In genomic region chr12:46531059-46531785, GRCh38 we compare ENCODE assay signal across 1 cellular context.
TF ChIP-seq lines count a peak whose summit lies in the region.

No MANE protein-coding gene starts in this region.

TF ChIP-seq in HepG2, 621 proteins besides CTCF, POLR2A, EP300 and RAD21 (continued from another document and continues in another):
- TF ChIP-seq, protein P1, sequence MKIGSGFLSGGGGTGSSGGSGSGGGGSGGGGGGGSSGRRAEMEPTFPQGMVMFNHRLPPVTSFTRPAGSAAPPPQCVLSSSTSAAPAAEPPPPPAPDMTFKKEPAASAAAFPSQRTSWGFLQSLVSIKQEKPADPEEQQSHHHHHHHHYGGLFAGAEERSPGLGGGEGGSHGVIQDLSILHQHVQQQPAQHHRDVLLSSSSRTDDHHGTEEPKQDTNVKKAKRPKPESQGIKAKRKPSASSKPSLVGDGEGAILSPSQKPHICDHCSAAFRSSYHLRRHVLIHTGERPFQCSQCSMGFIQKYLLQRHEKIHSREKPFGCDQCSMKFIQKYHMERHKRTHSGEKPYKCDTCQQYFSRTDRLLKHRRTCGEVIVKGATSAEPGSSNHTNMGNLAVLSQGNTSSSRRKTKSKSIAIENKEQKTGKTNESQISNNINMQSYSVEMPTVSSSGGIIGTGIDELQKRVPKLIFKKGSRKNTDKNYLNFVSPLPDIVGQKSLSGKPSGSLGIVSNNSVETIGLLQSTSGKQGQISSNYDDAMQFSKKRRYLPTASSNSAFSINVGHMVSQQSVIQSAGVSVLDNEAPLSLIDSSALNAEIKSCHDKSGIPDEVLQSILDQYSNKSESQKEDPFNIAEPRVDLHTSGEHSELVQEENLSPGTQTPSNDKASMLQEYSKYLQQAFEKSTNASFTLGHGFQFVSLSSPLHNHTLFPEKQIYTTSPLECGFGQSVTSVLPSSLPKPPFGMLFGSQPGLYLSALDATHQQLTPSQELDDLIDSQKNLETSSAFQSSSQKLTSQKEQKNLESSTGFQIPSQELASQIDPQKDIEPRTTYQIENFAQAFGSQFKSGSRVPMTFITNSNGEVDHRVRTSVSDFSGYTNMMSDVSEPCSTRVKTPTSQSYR (CRISPR knock-in tag; IDR thresholded peaks at IDR 0.05; ENCODE audit: borderline replicate concordance): no peak
- TF ChIP-seq RBFOX2 (IDR thresholded peaks at IDR 0.05; ENCODE audit: low read depth, low read length) (no peak), ZNF446 (CRISPR knock-in tag; IDR thresholded peaks at IDR 0.05) (no peak), ZNF589 (CRISPR knock-in tag; conservative IDR thresholded peaks at IDR 0.05) (no peak), CENPT (CRISPR knock-in tag; IDR thresholded peaks at IDR 0.05; ENCODE audit: low read depth) (no peak), CREB1 (IDR thresholded peaks at IDR 0.05) (no peak), CREB1 (CRISPR knock-in tag; IDR thresholded peaks at IDR 0.05) (no peak), SNRNP70 (IDR thresholded peaks at IDR 0.05; ENCODE audit: low read depth, low read length) (no peak), ZNF788 (CRISPR knock-in tag; IDR thresholded peaks at IDR 0.05; ENCODE audit: borderline replicate concordance) (no peak), ZNF362 (CRISPR knock-in tag; IDR thresholded peaks at IDR 0.05; ENCODE audit: borderline replicate concordance) (no peak), ZNF382 (CRISPR knock-in tag; IDR thresholded peaks at IDR 0.05; ENCODE audit: borderline replicate concordance) (no peak), ESRRA (CRISPR knock-in tag; IDR thresholded peaks at IDR 0.05; ENCODE audit: low read depth) (no peak), MED8 (CRISPR knock-in tag; IDR thresholded peaks at IDR 0.05; ENCODE audit: insufficient replicate concordance) (no peak), NPAS2 (CRISPR knock-in tag; IDR thresholded peaks at IDR 0.05; ENCODE audit: borderline replicate concordance) (no peak), MAFF (IDR thresholded peaks at IDR 0.05; ENCODE audit: low read depth, low read length) (0 out of 2 replicates have a peak, but pooled peaks have one; percentile 4), TBP (CRISPR knock-in tag; IDR thresholded peaks at IDR 0.05) (no peak), SATB2 (CRISPR knock-in tag; IDR thresholded peaks at IDR 0.05) (no peak), ZNF83 (CRISPR knock-in tag; IDR thresholded peaks at IDR 0.05; ENCODE audit: borderline replicate concordance) (no peak), MEIS2 (CRISPR knock-in tag; IDR thresholded peaks at IDR 0.05) (no peak), ZNF12 (CRISPR knock-in tag; IDR thresholded peaks at IDR 0.05) (no peak), ZNF138 (CRISPR knock-in tag; IDR thresholded peaks at IDR 0.05; ENCODE audit: low read depth) (no peak), FOXM1 (CRISPR knock-in tag; IDR thresholded peaks at IDR 0.05) (no peak), RBM22 (optimal IDR thresholded peaks at IDR 0.05; ENCODE audit: low read length) (no peak), PHF21A (CRISPR knock-in tag; IDR thresholded peaks at IDR 0.05) (no peak), KDM5B (CRISPR knock-in tag; IDR thresholded peaks at IDR 0.05; ENCODE audit: borderline replicate concordance) (no peak), ZNF431 (CRISPR knock-in tag; IDR thresholded peaks at IDR 0.05; ENCODE audit: borderline replicate concordance, low read depth) (no peak), SIX4 (CRISPR knock-in tag; IDR thresholded peaks at IDR 0.05) (no peak), FOXJ3 (CRISPR knock-in tag; IDR thresholded peaks at IDR 0.05; ENCODE audit: borderline replicate concordance) (no peak), ZNF687 (CRISPR knock-in tag; IDR thresholded peaks at IDR 0.05) (peak; percentile 69), ZNF816 (CRISPR knock-in tag; IDR thresholded peaks at IDR 0.05; ENCODE audit: borderline replicate concordance) (no peak), NR2F6 (IDR thresholded peaks at IDR 0.05) (no peak), NR2F6 (CRISPR knock-in tag; IDR thresholded peaks at IDR 0.05) (peak; percentile 17; the same call in 1 of the 2 replicates), CC2D1A (CRISPR knock-in tag; IDR thresholded peaks at IDR 0.05) (no peak), PCBP2 (optimal IDR thresholded peaks at IDR 0.05; ENCODE audit: low read depth, low read length, poor library complexity, severe bottlenecking) (no peak), ZNF251 (CRISPR knock-in tag; IDR thresholded peaks at IDR 0.05) (no peak), KDM4B (CRISPR knock-in tag; IDR thresholded peaks at IDR 0.05) (no peak)
- TF ChIP-seq, protein P2, sequence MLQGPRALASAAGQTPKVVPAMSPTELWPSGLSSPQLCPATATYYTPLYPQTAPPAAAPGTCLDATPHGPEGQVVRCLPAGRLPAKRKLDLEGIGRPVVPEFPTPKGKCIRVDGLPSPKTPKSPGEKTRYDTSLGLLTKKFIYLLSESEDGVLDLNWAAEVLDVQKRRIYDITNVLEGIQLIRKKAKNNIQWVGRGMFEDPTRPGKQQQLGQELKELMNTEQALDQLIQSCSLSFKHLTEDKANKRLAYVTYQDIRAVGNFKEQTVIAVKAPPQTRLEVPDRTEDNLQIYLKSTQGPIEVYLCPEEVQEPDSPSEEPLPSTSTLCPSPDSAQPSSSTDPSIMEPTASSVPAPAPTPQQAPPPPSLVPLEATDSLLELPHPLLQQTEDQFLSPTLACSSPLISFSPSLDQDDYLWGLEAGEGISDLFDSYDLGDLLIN (CRISPR knock-in tag; IDR thresholded peaks at IDR 0.05; ENCODE audit: borderline replicate concordance): no peak
- TF ChIP-seq, protein P3, sequence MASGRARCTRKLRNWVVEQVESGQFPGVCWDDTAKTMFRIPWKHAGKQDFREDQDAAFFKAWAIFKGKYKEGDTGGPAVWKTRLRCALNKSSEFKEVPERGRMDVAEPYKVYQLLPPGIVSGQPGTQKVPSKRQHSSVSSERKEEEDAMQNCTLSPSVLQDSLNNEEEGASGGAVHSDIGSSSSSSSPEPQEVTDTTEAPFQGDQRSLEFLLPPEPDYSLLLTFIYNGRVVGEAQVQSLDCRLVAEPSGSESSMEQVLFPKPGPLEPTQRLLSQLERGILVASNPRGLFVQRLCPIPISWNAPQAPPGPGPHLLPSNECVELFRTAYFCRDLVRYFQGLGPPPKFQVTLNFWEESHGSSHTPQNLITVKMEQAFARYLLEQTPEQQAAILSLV (CRISPR knock-in tag; IDR thresholded peaks at IDR 0.05; ENCODE audit: borderline replicate concordance): 0 out of 2 replicates have a peak, but pooled peaks have one; percentile 31
- TF ChIP-seq, protein P4, sequence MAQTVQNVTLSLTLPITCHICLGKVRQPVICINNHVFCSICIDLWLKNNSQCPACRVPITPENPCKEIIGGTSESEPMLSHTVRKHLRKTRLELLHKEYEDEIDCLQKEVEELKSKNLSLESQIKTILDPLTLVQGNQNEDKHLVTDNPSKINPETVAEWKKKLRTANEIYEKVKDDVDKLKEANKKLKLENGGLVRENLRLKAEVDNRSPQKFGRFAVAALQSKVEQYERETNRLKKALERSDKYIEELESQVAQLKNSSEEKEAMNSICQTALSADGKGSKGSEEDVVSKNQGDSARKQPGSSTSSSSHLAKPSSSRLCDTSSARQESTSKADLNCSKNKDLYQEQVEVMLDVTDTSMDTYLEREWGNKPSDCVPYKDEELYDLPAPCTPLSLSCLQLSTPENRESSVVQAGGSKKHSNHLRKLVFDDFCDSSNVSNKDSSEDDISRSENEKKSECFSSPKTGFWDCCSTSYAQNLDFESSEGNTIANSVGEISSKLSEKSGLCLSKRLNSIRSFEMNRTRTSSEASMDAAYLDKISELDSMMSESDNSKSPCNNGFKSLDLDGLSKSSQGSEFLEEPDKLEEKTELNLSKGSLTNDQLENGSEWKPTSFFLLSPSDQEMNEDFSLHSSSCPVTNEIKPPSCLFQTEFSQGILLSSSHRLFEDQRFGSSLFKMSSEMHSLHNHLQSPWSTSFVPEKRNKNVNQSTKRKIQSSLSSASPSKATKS (CRISPR knock-in tag; IDR thresholded peaks at IDR 0.05): no peak
- TF ChIP-seq, protein P5, sequence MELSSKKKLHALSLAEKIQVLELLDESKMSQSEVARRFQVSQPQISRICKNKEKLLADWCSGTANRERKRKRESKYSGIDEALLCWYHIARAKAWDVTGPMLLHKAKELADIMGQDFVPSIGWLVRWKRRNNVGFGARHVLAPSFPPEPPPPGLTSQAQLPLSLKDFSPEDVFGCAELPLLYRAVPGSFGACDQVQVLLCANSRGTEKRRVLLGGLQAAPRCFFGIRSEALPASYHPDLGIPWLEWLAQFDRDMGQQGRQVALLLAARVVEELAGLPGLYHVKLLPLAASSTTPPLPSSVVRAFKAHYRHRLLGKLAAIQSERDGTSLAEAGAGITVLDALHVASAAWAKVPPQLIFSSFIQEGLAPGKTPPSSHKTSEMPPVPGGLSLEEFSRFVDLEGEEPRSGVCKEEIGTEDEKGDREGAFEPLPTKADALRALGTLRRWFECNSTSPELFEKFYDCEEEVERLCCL (CRISPR knock-in tag; IDR thresholded peaks at IDR 0.05; ENCODE audit: borderline replicate concordance): no peak
- TF ChIP-seq, protein P6, sequence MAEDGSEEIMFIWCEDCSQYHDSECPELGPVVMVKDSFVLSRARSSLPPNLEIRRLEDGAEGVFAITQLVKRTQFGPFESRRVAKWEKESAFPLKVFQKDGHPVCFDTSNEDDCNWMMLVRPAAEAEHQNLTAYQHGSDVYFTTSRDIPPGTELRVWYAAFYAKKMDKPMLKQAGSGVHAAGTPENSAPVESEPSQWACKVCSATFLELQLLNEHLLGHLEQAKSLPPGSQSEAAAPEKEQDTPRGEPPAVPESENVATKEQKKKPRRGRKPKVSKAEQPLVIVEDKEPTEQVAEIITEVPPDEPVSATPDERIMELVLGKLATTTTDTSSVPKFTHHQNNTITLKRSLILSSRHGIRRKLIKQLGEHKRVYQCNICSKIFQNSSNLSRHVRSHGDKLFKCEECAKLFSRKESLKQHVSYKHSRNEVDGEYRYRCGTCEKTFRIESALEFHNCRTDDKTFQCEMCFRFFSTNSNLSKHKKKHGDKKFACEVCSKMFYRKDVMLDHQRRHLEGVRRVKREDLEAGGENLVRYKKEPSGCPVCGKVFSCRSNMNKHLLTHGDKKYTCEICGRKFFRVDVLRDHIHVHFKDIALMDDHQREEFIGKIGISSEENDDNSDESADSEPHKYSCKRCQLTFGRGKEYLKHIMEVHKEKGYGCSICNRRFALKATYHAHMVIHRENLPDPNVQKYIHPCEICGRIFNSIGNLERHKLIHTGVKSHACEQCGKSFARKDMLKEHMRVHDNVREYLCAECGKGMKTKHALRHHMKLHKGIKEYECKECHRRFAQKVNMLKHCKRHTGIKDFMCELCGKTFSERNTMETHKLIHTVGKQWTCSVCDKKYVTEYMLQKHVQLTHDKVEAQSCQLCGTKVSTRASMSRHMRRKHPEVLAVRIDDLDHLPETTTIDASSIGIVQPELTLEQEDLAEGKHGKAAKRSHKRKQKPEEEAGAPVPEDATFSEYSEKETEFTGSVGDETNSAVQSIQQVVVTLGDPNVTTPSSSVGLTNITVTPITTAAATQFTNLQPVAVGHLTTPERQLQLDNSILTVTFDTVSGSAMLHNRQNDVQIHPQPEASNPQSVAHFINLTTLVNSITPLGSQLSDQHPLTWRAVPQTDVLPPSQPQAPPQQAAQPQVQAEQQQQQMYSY (CRISPR knock-in tag; IDR thresholded peaks at IDR 0.05): no peak
- TF ChIP-seq, protein P7, sequence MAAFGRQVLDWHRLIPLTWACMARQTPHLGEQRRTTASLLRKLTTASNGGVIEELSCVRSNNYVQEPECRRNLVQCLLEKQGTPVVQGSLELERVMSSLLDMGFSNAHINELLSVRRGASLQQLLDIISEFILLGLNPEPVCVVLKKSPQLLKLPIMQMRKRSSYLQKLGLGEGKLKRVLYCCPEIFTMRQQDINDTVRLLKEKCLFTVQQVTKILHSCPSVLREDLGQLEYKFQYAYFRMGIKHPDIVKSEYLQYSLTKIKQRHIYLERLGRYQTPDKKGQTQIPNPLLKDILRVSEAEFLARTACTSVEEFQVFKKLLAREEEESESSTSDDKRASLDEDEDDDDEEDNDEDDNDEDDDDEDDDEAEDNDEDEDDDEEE (CRISPR knock-in tag; IDR thresholded peaks at IDR 0.05): 0 out of 2 replicates have a peak, but pooled peaks have one; percentile 73
